18 cellular contexts compared by ENCODE assay signal in the genomic region with DNA sequence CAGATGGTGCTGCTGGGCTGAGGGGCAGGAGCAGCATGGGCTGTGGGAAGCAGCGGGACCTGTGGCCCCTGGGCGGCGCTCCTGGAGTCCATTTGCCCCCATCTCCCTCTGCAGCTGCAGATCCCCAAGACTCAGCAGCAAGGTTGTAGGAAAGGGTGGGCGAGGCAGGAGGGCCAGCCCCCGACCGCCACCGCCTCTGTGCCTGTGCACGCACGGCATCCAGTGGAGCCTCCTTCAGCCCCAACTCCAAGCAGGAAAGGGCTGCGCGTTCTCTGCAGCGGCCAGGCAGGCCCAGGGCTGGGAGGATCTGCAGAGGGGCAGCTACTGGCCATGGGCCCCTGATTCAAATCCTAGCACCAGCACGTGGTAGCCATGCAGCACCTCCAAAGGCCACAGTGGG. TPM values are rescaled to one million over a fixed set of nuclear protein-coding genes. Genes with fewer than 3 reads are reported as not detected.
DNase-seq lines count a peak whose midpoint lies in the region.
"Had no signal": no experiment of that assay in that cellular context is flagged by ENCODE, and none has a peak within 500 bp of the region (broad histone marks: within the 10 kb centered on the region; RNA-seq: fewer than 3 reads in every experiment).

No MANE protein-coding gene starts in this region.

- DNase-seq in NCI-H146 (lab: John Stamatoyannopoulos, UW) (peak; percentile 65), NCI-H146 treated with DMSO at 0.1 percent for 48 hours (lab: John Stamatoyannopoulos, UW; ENCODE audit: unreplicated experiment) (no peak), NCI-H69 (lab: John Stamatoyannopoulos, UW) (peak; percentile 78), caudate nucleus (lab: John Stamatoyannopoulos, UW) (peak in 1 of 61 donors; percentile 31), NCI-H2029 treated with DMSO at 0.1 percent for 48 hours (lab: John Stamatoyannopoulos, UW) (no peak), Kasumi-1 (lab: John Stamatoyannopoulos, UW) (no peak), AG20443 (ENCODE audit: low spot score) (no peak)
- DNase-seq: AML-193, Calu3, DMS 273 treated with DMSO at 0.1 percent for 48 hours, DMS79 treated with DMSO at 0.1 percent for 48 hours, EL, HFFc6 had no signal

- H3K27ac ChIP-seq in caudate nucleus (ENCODE audit: low read depth, low read length) (peak overlapping the region; percentile 52), temporal lobe (ENCODE audit: low read depth, low read length) (peak overlapping the region; percentile 47)
- H3K27ac ChIP-seq: 22Rv1, BLaER1 had no signal

RNA-seq across cellular contexts. Expression of a gene that starts 20.8 kb away (rescaled TPM):
- total RNA-seq in temporal lobe: 35.4 TPM

RNA-seq across cellular contexts. Expression of a gene that starts 53.0 kb away (rescaled TPM):
- total RNA-seq in temporal lobe: 1.2 TPM
- total RNA-seq: A673, HT1080 had no signal

Comparison
In these comparisons a context has a peak if more than half of its experiments do, and no peak if none do; other contexts are left out.
1. DNase-seq: peak in NCI-H146 (single experiment) and NCI-H69 (single experiment); none in NCI-H146 treated with DMSO at 0.1 percent for 48 hours (single experiment), NCI-H2029 treated with DMSO at 0.1 percent for 48 hours (single experiment), Kasumi-1 (0 of 2) and AG20443 (single experiment).